In genomic region chr3:153072856-153073255, GRCh38 we compare ENCODE assay signal across 19 cellular contexts.
A peak's percentile ranks its signal among the peaks of the same experiment; 100 is the strongest.
DNase-seq lines count a peak whose midpoint lies in the region; ATAC-seq, FAIRE-seq and TF ChIP-seq lines count a peak whose summit lies in the region.
"Had no signal": no experiment of that assay in that cellular context is flagged by ENCODE, and none has a peak within 500 bp of the region (broad histone marks: within the 10 kb centered on the region; RNA-seq: fewer than 3 reads in every experiment).

No MANE protein-coding gene starts in this region.

- no peak overlapping the region for H4K5ac ChIP-seq in mesendoderm (ENCODE audit: low read length)

- H3K79me1 ChIP-seq in mesendoderm (ENCODE audit: low read length) = no peaks in the 10 kb centered on the region

- H3K4me1 ChIP-seq in astrocyte (ENCODE audit: insufficient read depth, low read length) (peaks cover 6% of the 10 kb centered on the region), mesendoderm (ENCODE audit: control insufficient read depth, low read depth, low read length) (no peaks in the 10 kb centered on the region)

- DNase-seq in M059J (ENCODE audit: low read depth) (peak; percentile 43), astrocyte (ENCODE audit: low read depth) (no peak), mesendoderm (peak; percentile 31), urothelium cell line (ENCODE audit: low spot score) (no peak), H4 (ENCODE audit: low spot score) (no peak)
- DNase-seq: C1 segment of cervical spinal cord; CD4-positive, alpha-beta T cell; DMS79; HCEC 1CT; HFFc6 had no signal

- H3K27ac ChIP-seq in astrocyte (ENCODE audit: low read depth, low read length) = no peak overlapping the region
- H3K27ac ChIP-seq in mesendoderm (ENCODE audit: low read depth, low read length) = no peak overlapping the region
- H3K27ac ChIP-seq: HL-60 had no signal

- no peak overlapping the region for H3K4me3 Mint-ChIP-seq in astrocyte (ENCODE audit: unreplicated experiment)
- H3K4me3 Mint-ChIP-seq: B cell; CD4-positive, alpha-beta T cell; HFFc6 had no signal

- TF ChIP-seq CTCF in astrocyte (IDR thresholded peaks at IDR 0.05; ENCODE audit: insufficient read depth, low read depth, low read length) = no peak

- no peak overlapping the region for H2BK5ac ChIP-seq in mesendoderm (ENCODE audit: low read length)

- H2BK15ac ChIP-seq in mesendoderm (replicated peaks; ENCODE audit: low read depth) = no peak overlapping the region

- no peak overlapping the region for H3K4ac ChIP-seq in mesendoderm (ENCODE audit: low read depth, low read length)

- WGBS in mesendoderm (ENCODE audit: extremely low coverage, insufficient coverage, low lambda C conversion rate) = no CpG with 5 or more reads among the region's 5 CpGs

- ATAC-seq in HG03097 (IDR thresholded peaks at IDR 0.05; ENCODE audit: low FRiP score, unreplicated experiment) (no peak), GM19452 (IDR thresholded peaks at IDR 0.05; ENCODE audit: unreplicated experiment) (no peak)

- H3K36me3 ChIP-seq in astrocyte (ENCODE audit: insufficient read depth, low read length) (no peaks in the 10 kb centered on the region), mesendoderm (ENCODE audit: control insufficient read depth, insufficient read depth, low read length) (no peaks in the 10 kb centered on the region)

- FAIRE-seq in astrocyte (lab: Jason Lieb, UNC) (no peak), urothelium cell line (lab: Jason Lieb, UNC) (no peak)
- FAIRE-seq: A204.1, G401.6, GM12892, GM19239, H1 had no signal

- no peaks in the 10 kb centered on the region for H3K9me3 ChIP-seq in astrocyte (ENCODE audit: insufficient read depth, low read depth, low read length)

- H2AFZ ChIP-seq in astrocyte (ENCODE audit: low read depth, low read length) = peak overlapping the region; percentile 10

- no peaks in the 10 kb centered on the region for H3K36me3 Mint-ChIP-seq in astrocyte (ENCODE audit: low read depth, unreplicated experiment)

- H3K56ac ChIP-seq in mesendoderm (ENCODE audit: low read length) = no peak overlapping the region

- H3K4me3 ChIP-seq in astrocyte (ENCODE audit: insufficient read depth, low read depth, low read length) (no peak overlapping the region), mesendoderm (ENCODE audit: low read length) (no peak overlapping the region)

- no peak overlapping the region for H3K9ac ChIP-seq in astrocyte (ENCODE audit: low read length)
- no peak overlapping the region for H3K9ac ChIP-seq in mesendoderm (ENCODE audit: low read length)

- H3K4me2 ChIP-seq in astrocyte (ENCODE audit: low read length) (no peak overlapping the region), mesendoderm (ENCODE audit: low read length) (no peak overlapping the region)

- H3K18ac ChIP-seq in mesendoderm (ENCODE audit: low read length) = no peak overlapping the region

- no peaks in the 10 kb centered on the region for H3K27me3 Mint-ChIP-seq in astrocyte (ENCODE audit: low read depth, unreplicated experiment)
- H3K27me3 Mint-ChIP-seq: CD4-positive, alpha-beta T cell had no signal

- H2AK5ac ChIP-seq in mesendoderm (ENCODE audit: low read length) = no peak overlapping the region

- H3K9me3 Mint-ChIP-seq in astrocyte (ENCODE audit: unreplicated experiment) = peaks cover 2% of the 10 kb centered on the region
- H3K9me3 Mint-ChIP-seq: CD4-positive, alpha-beta T cell; HFFc6 had no signal

- H3K23ac ChIP-seq in mesendoderm (ENCODE audit: low read length) = no peak overlapping the region

- peaks cover 19% of the 10 kb centered on the region for H3K4me1 Mint-ChIP-seq in astrocyte (ENCODE audit: low read depth, unreplicated experiment)
- H3K4me1 Mint-ChIP-seq: B cell had no signal

- no peaks in the 10 kb centered on the region for H4K20me1 ChIP-seq in astrocyte (ENCODE audit: insufficient read depth, low read length)

- no peak overlapping the region for H3K27ac Mint-ChIP-seq in astrocyte (ENCODE audit: unreplicated experiment)
- H3K27ac Mint-ChIP-seq: B cell; CD4-positive, alpha-beta T cell; HFFc6 had no signal

- H3K79me2 ChIP-seq in astrocyte (ENCODE audit: insufficient read depth, low read length) = no peaks in the 10 kb centered on the region
- H3K79me2 ChIP-seq in mesendoderm (ENCODE audit: control insufficient read depth, insufficient read depth, low read length) = no peaks in the 10 kb centered on the region

- H4K8ac ChIP-seq in mesendoderm (ENCODE audit: low read depth, low read length) = no peak overlapping the region

- H3K27me3 ChIP-seq in astrocyte (ENCODE audit: insufficient read depth, low read length) = no peaks in the 10 kb centered on the region
- H3K27me3 ChIP-seq in mesendoderm (ENCODE audit: insufficient read depth, low read length, poor library complexity) = no peaks in the 10 kb centered on the region

- no peak overlapping the region for H2BK120ac ChIP-seq in mesendoderm (ENCODE audit: low read depth, low read length)

Comparison
In these comparisons a context has a peak if more than half of its experiments do, and no peak if none do; other contexts are left out.
1. DNase-seq: peak in M059J (single experiment) and mesendoderm (single experiment); none in astrocyte (single experiment), urothelium cell line (single experiment) and H4 (single experiment).